ENCODE assay signal across 8 cellular contexts in genomic region chr9:95316794-95317118, GRCh38. TPM values are rescaled to one million over a fixed set of nuclear protein-coding genes. Genes with fewer than 3 reads are reported as not detected.
DNase-seq lines count a peak whose midpoint lies in the region; ATAC-seq, FAIRE-seq and TF ChIP-seq lines count a peak whose summit lies in the region.

No MANE protein-coding gene starts in this region.

- peaks cover 6 to 11% of the 10 kb centered on the region in 2 donors for H3K27me3 Mint-ChIP-seq in T-cell

- H4K91ac ChIP-seq in H1 (replicated peaks; ENCODE audit: insufficient read length, low read length) (no peak overlapping the region), mesenchymal stem cell (ENCODE audit: low read length) (no peak overlapping the region)

- H3K4ac ChIP-seq in H1 (replicated peaks; ENCODE audit: insufficient read length, low read depth, low read length) (no peak overlapping the region), mesenchymal stem cell (ENCODE audit: low read depth in 1 of 2, low read length in 2 of 2) (no peak overlapping the region)

- no peaks in the 10 kb centered on the region for H3K9me3 ChIP-seq in H1 (ENCODE audit: insufficient read depth in 2 of 2, low read depth in 1 of 2, low read length in 1 of 2)
- H3K9me3 ChIP-seq in mesenchymal stem cell (ENCODE audit: control insufficient read depth, low read length) = no peaks in the 10 kb centered on the region

- POLR2A ChIA-PET in T-cell (lab: Charles Lee) = interaction anchor here in 1 of 2 donors (0.6 kb wide), 1 partner anchor 353 kb away, joined by 5 read pairs; no protein-coding TSS in a partner anchor
- POLR2A ChIA-PET in H1 (lab: Charles Lee; ENCODE audit: partially characterized antibody) = interaction anchor here (1.0 to 2.8 kb wide), 4 partner anchors 10 to 21 kb away, joined by 4 to 6 read pairs (median 4); no protein-coding TSS in a partner anchor

- H3K14ac ChIP-seq in H1 (ENCODE audit: insufficient read length) (no peak overlapping the region), mesenchymal stem cell (ENCODE audit: low read length in 2 of 2) (no peak overlapping the region)

- H3K27me3 ChIP-seq in H1 (replicated peaks in 1 of 4; ENCODE audit: control insufficient read depth in 3 of 4, extremely low read depth in 1 of 4, insufficient read depth in 3 of 4, low read length in 3 of 4) (no peaks in the 10 kb centered on the region), mesenchymal stem cell (ENCODE audit: control insufficient read depth in 1 of 2, insufficient read depth in 1 of 2, low read length in 2 of 2) (no peaks in the 10 kb centered on the region)

- H3K27ac Mint-ChIP-seq in T-cell = peak overlapping the region in 1 of 2 donors; percentile 73

- TF ChIP-seq RAD21 in H1 (IDR thresholded peaks at IDR 0.05 in 1 of 2, conservative IDR thresholded peaks at IDR 0.05 in 1 of 2; ENCODE audit: low read depth in 2 of 2, low read length in 2 of 2) = no peak

- H2AFZ ChIP-seq in H1 (ENCODE audit: low read length) = 0 out of 2 replicates have a peak overlapping the region, but pooled peaks have one; percentile 22
- no peak overlapping the region for H2AFZ ChIP-seq in mesenchymal stem cell (ENCODE audit: low read depth, low read length)

- FAIRE-seq in GM12892 (lab: Jason Lieb, UNC) (no peak), H1 (lab: Jason Lieb, UNC) (no peak)

- H3K4me3 Mint-ChIP-seq in T-cell = peak overlapping the region; percentile 92 to 93 (median 93)

- no peak overlapping the region for H2AK5ac ChIP-seq in H1 (ENCODE audit: low read depth, low read length)
- no peak overlapping the region for H2AK5ac ChIP-seq in mesenchymal stem cell (ENCODE audit: low read length, severe bottlenecking)

- H3K79me1 ChIP-seq in H1 (ENCODE audit: low read depth, low read length) = peaks cover 2% of the 10 kb centered on the region; the same call in 1 of the 2 replicates
- peaks cover 12% of the 10 kb centered on the region for H3K79me1 ChIP-seq in mesenchymal stem cell (replicated peaks; ENCODE audit: low read length, poor library complexity, severe bottlenecking)

- no peak for TF ChIP-seq CTCF in H1 (IDR thresholded peaks at IDR 0.05; ENCODE audit: control extremely low read depth in 1 of 3, insufficient read depth in 1 of 3, low read depth in 1 of 3, low read length in 3 of 3)

- H4K5ac ChIP-seq in H1 (ENCODE audit: insufficient read length, low read depth, low read length) = peak overlapping the region; percentile 95

- H3K4me1 Mint-ChIP-seq in T-cell = peaks cover 17 to 30% (median 19%) of the 10 kb centered on the region in 3 donors

- H3K36me3 ChIP-seq in H1 (ENCODE audit: control insufficient read depth in 2 of 4, insufficient read depth in 4 of 4, low read length in 3 of 4) (no peaks in the 10 kb centered on the region), mesenchymal stem cell (ENCODE audit: control insufficient read depth in 1 of 2, insufficient read depth in 2 of 2, low read depth in 1 of 2, low read length in 2 of 2) (no peaks in the 10 kb centered on the region)

- H4K20me1 ChIP-seq in H1 (replicated peaks in 1 of 2; ENCODE audit: control insufficient read depth in 1 of 2, insufficient read depth in 2 of 2, low read length in 2 of 2) = no peaks in the 10 kb centered on the region

- peaks cover 0 to 4% (median 2%) of the 10 kb centered on the region in 4 experiments; a peak in 2 of 7 replicates for H3K4me1 ChIP-seq in H1 (replicated peaks in 1 of 4; ENCODE audit: control insufficient read depth in 3 of 4, insufficient read depth in 4 of 4, low read length in 3 of 4)
- peaks cover 1% of the 10 kb centered on the region for H3K4me1 ChIP-seq in mesenchymal stem cell (ENCODE audit: control insufficient read depth, insufficient read depth, low read depth, low read length)

- WGBS in H1 (ENCODE audit: extremely low coverage in 1 of 2, insufficient coverage in 1 of 2, insufficient read length in 1 of 2, insufficient replicate concordance in 2 of 2, low coverage in 1 of 2, low lambda C conversion rate in 2 of 2, missing lambda C conversion rate in 1 of 2), 2 experiments = 2% methylated on average over 13 of the region's 22 CpGs; no CpG with 5 or more reads in 1 of the 2 experiments
- WGBS in mesenchymal stem cell = under 1% methylated on average over 22 of the region's 22 CpGs

- CTCF ChIA-PET in T-cell (lab: Charles Lee) = no interaction called here
- CTCF ChIA-PET in H1 (lab: Charles Lee; ENCODE audit: partially characterized antibody) = interaction anchor here (2.9 kb wide), 1 partner anchor 19 kb away, joined by 19 read pairs; no protein-coding TSS in a partner anchor

- TF ChIP-seq POLR2A in GM12892 (IDR thresholded peaks at IDR 0.05; ENCODE audit: low read depth, low read length) = no peak
- TF ChIP-seq POLR2A in H1 (IDR thresholded peaks at IDR 0.05; ENCODE audit: control extremely low read depth in 1 of 2, low read depth in 2 of 2, low read length in 2 of 2) = peak in 1 of 2 experiments; percentile 75; a peak in 1 of 3 replicates

- H3K27ac ChIP-seq in H1 (ENCODE audit: low read depth, low read length) = peak overlapping the region; percentile 80
- peak overlapping the region; percentile 77 for H3K27ac ChIP-seq in mesenchymal stem cell (ENCODE audit: low read length, poor library complexity, severe bottlenecking)

- no peak overlapping the region for H2BK20ac ChIP-seq in H1 (ENCODE audit: low read length)

- H4K8ac ChIP-seq in H1 (ENCODE audit: extremely low read depth, insufficient read depth, low read length) (peak overlapping the region; percentile 87; the same call in 1 of the 2 replicates), mesenchymal stem cell (ENCODE audit: low read length) (no peak overlapping the region)

- ATAC-seq in HG02798 (IDR thresholded peaks at IDR 0.05; ENCODE audit: poor library complexity, unreplicated experiment) (peak; percentile 48), T-cell (replicated peaks in 1 of 4) (peak; percentile 14 to 41 (median 28))

- peak overlapping the region; percentile 87 for H2BK5ac ChIP-seq in H1 (ENCODE audit: low read depth, low read length)
- H2BK5ac ChIP-seq in mesenchymal stem cell (ENCODE audit: low read depth, low read length, poor library complexity, severe bottlenecking) = peak overlapping the region; percentile 8

- H3K4me3 ChIP-seq in H1 (ENCODE audit: extremely low read depth in 1 of 4, insufficient read depth in 2 of 4, low read depth in 3 of 4, low read length in 4 of 4) (peak overlapping the region; percentile 34 to 97 (median 62); a peak in 7 of 8 replicates), mesenchymal stem cell (ENCODE audit: insufficient read depth in 1 of 2, low read depth in 1 of 2, low read length in 2 of 2) (peak overlapping the region; percentile 74 to 92)

- DNase-seq in Ammon's horn (ENCODE audit: low spot score) (peak; percentile 24), GM12892 (ENCODE audit: insufficient read length) (peak; percentile 53), NCI-H1092 treated with DMSO at 0.1 percent for 48 hours (lab: John Stamatoyannopoulos, UW) (peak; percentile 97), T-cell (peak in 3 of 34 experiments; percentile 7 to 18 (median 13)), H1 (ENCODE audit: low read depth in 1 of 2, low spot score in 2 of 2) (peak in 1 of 2 experiments; percentile 51), mesenchymal stem cell (peak; percentile 81), ureter (ENCODE audit: low spot score) (peak; percentile 63)

- H3K56ac ChIP-seq in H1 (replicated peaks; ENCODE audit: insufficient read length, low read depth, low read length) = peak overlapping the region; percentile 92

- peak overlapping the region in 3 of 4 experiments; percentile 56 to 89 (median 63); a peak in 4 of 7 replicates for H3K9ac ChIP-seq in H1 (replicated peaks in 1 of 4; ENCODE audit: extremely low read depth in 1 of 4, low read depth in 3 of 4, low read length in 3 of 4)
- H3K9ac ChIP-seq in mesenchymal stem cell (ENCODE audit: low read length) = peak overlapping the region; percentile 96

- H2BK15ac ChIP-seq in H1 (ENCODE audit: low read length) (no peak overlapping the region), mesenchymal stem cell (ENCODE audit: low read depth, poor library complexity, severe bottlenecking) (peak overlapping the region; percentile 5)

- H3K23ac ChIP-seq in H1 (ENCODE audit: insufficient read length) = no peak overlapping the region
- H3K23ac ChIP-seq in mesenchymal stem cell (ENCODE audit: low read length in 2 of 2) = no peak overlapping the region

- H3K79me2 ChIP-seq in H1 (ENCODE audit: control insufficient read depth in 1 of 2, insufficient read depth in 2 of 2, low read length in 2 of 2) = peaks cover 0 to 23% of the 10 kb centered on the region in 2 experiments; a peak in 2 of 4 replicates

- H2BK120ac ChIP-seq in H1 (replicated peaks; ENCODE audit: low read depth, low read length) (no peak overlapping the region), mesenchymal stem cell (ENCODE audit: low read depth, low read length) (peak overlapping the region; percentile 88)

- TF ChIP-seq EP300 in H1 (IDR thresholded peaks at IDR 0.05; ENCODE audit: borderline replicate concordance in 1 of 2, low read depth in 2 of 2, low read length in 2 of 2) = peak in 1 of 2 experiments; percentile 64; a peak in 1 of 3 replicates

- no peaks in the 10 kb centered on the region for H3K36me3 Mint-ChIP-seq in T-cell

- H3K4me2 ChIP-seq in H1 (ENCODE audit: insufficient read depth in 1 of 2, low read depth in 2 of 2, low read length in 2 of 2) (peak overlapping the region; percentile 62 to 72), mesenchymal stem cell (ENCODE audit: low read length, poor library complexity, severe bottlenecking) (peak overlapping the region; percentile 55)

- peak overlapping the region; percentile 63; the same call in 1 of the 2 replicates for H3K18ac ChIP-seq in H1 (ENCODE audit: extremely low read depth, low read length)
- peak overlapping the region; percentile 49 to 61 for H3K18ac ChIP-seq in mesenchymal stem cell (ENCODE audit: low read depth in 1 of 2, low read length in 2 of 2)

- no peak overlapping the region for H2BK12ac ChIP-seq in H1 (ENCODE audit: low read depth, low read length)
- H2BK12ac ChIP-seq in mesenchymal stem cell (ENCODE audit: low read length in 2 of 2) = no peak overlapping the region

- H3K23me2 ChIP-seq in H1 (ENCODE audit: low read depth, low read length) = no peaks in the 10 kb centered on the region; the same call in 1 of the 2 replicates

- H3K9me3 Mint-ChIP-seq in T-cell = no peaks in the 10 kb centered on the region

RNA-seq across cellular contexts. Expression of gene FANCC, which starts 0.8 kb away (rescaled TPM):
- polyA plus RNA-seq in GM12892 (2012; ENCODE audit: missing spikeins) = 6.7 TPM
- total RNA-seq in T-cell (10 to 100 TPM in 1 of 5 donors, 1 to 10 TPM in 4; 4.2 to 11.6 (median 4.8) TPM), ureter (16.5 TPM)
- 15.2 and 15.4 TPM in 2 replicates for total RNA-seq in H1 (2021; fragmentation: NEBNext Ultra II Directional; extraction: Animal tissue kit (Norgen Biotek cat#: 25700))
- polyA plus RNA-seq in H1 (2011; rRNA removed) = 7.6 and 7.8 TPM in 2 replicates
- 8.4 TPM for polyA plus RNA-seq in H1 (2011; cell fraction: cytosol; rRNA removed)
- 7.9 TPM for polyA plus RNA-seq in H1 (2011; cell fraction: nucleus; rRNA removed)
- 8.3 to 9.8 TPM (median 9.0 TPM) in 4 replicates for polyA plus RNA-seq in H1 (2012, experiment 1 of 2)
- 4.8 TPM for polyA plus RNA-seq in H1 (2012, experiment 2 of 2)
- 6.6 TPM for polyA plus RNA-seq in H1 (2013, experiment 1 of 2)
- 6.8 TPM for polyA plus RNA-seq in H1 (2013, experiment 2 of 2)
- 16.4 and 23.2 TPM in 2 replicates for polyA minus RNA-seq in H1 (2011; rRNA and poly(A)+ RNA removed)
- 10.3 TPM for polyA minus RNA-seq in H1 (2011; cell fraction: cytosol; rRNA and poly(A)+ RNA removed)
- polyA minus RNA-seq in H1 (2011; cell fraction: nucleus; rRNA and poly(A)+ RNA removed) = 25.0 TPM
- polyA plus RNA-seq in mesenchymal stem cell (2013, experiment 1 of 2) = 4.8 TPM
- polyA plus RNA-seq in mesenchymal stem cell (2013, experiment 2 of 2) = 4.6 TPM
